Comparison of ENCODE assay signal across 8 cellular contexts in genomic region chr6:33577106-33577535, GRCh38. TPM values are rescaled to one million over a fixed set of nuclear protein-coding genes. Genes with fewer than 3 reads are reported as not detected.
DNase-seq lines count a peak whose midpoint lies in the region; ATAC-seq, FAIRE-seq and TF ChIP-seq lines count a peak whose summit lies in the region.

No MANE protein-coding gene starts in this region.

- H3K4me3 ChIP-seq in keratinocyte (ENCODE audit: control insufficient read depth in 2 of 3, extremely low read depth in 1 of 3, insufficient read depth in 2 of 3, low read depth in 1 of 3, low read length in 3 of 3) (peak overlapping the region; percentile 81 to 92 (median 90)), upper lobe of right lung (no peak overlapping the region)

- peak; percentile 75 for DNase-seq in Right ventricle myocardium inferior (ENCODE audit: missing footprints)
- no peak for DNase-seq in cardiac septum (ENCODE audit: low spot score)
- peak; percentile 37 for DNase-seq in activated CD8-positive, alpha-beta T cell treated with anti-CD3 and anti-CD28 coated beads for 36 hours
- no peak for DNase-seq in keratinocyte (ENCODE audit: low read depth, low spot score)
- DNase-seq in upper lobe of right lung = peak; percentile 83
- no peak for DNase-seq in erythroblast (lab: John Stamatoyannopoulos, UW)
- no peak for DNase-seq in GM10248 (ENCODE audit: extremely low spot score)

- peaks cover 24% of the 10 kb centered on the region for H3K4me1 ChIP-seq in keratinocyte (ENCODE audit: control insufficient read depth, extremely low read depth, insufficient read depth, low read length)
- peaks cover 13% of the 10 kb centered on the region for H3K4me1 ChIP-seq in upper lobe of right lung

- H3K9me1 ChIP-seq in keratinocyte (ENCODE audit: control insufficient read depth, extremely low read depth, insufficient read depth, low read length) = no peaks in the 10 kb centered on the region

- H3K9me3 ChIP-seq in keratinocyte (ENCODE audit: control insufficient read depth, low read depth, low read length) (no peaks in the 10 kb centered on the region), upper lobe of right lung (no peaks in the 10 kb centered on the region)

- H3K9ac ChIP-seq in keratinocyte (ENCODE audit: control insufficient read depth, extremely low read depth, insufficient read depth, low read length) = peak overlapping the region; percentile 77

- H3K36me3 ChIP-seq in keratinocyte (ENCODE audit: control insufficient read depth in 2 of 2, extremely low read depth in 1 of 2, insufficient read depth in 2 of 2, low read length in 2 of 2) (peaks cover 31 to 42% of the 10 kb centered on the region in 2 experiments), upper lobe of right lung (peaks cover 41% of the 10 kb centered on the region)

- dilution Hi-C loops in keratinocyte (cut with MboI; ENCODE audit: extremely low pct_ligation_motif_present, low sequenced_read_pairs) = no loop called here

- H3K27ac ChIP-seq in keratinocyte (ENCODE audit: control insufficient read depth, insufficient read depth, low read length) (peak overlapping the region; percentile 87), upper lobe of right lung (peak overlapping the region; percentile 68)

- intact Hi-C loops in Right ventricle myocardium inferior (cut with DNase I) = loop anchor here (10.0 kb wide), 1 partner anchor 152 kb away; the partner anchor contains the start of gene SYNGAP1
- intact Hi-C loops in cardiac septum (cut with DNase I) = loop anchor here (10.0 kb wide), 1 partner anchor 122 kb away; the partner anchor contains the start of gene ZBTB9
- intact Hi-C loops in activated CD8-positive, alpha-beta T cell treated with anti-CD3 and anti-CD28 coated beads for 36 hours (cut with micrococcal nuclease) = loop anchor here (10.0 kb wide), 2 partner anchors 122 to 152 kb away; partner anchors contain the start of genes SYNGAP1 and ZBTB9
- intact Hi-C loops in upper lobe of right lung (cut with DNase I) = no loop called here

- H3K27me3 ChIP-seq in keratinocyte (ENCODE audit: control insufficient read depth, extremely low read depth, insufficient read depth, low read length) = no peaks in the 10 kb centered on the region
- no peaks in the 10 kb centered on the region for H3K27me3 ChIP-seq in upper lobe of right lung

- TF ChIP-seq POLR2A in erythroblast (IDR thresholded peaks at IDR 0.05; ENCODE audit: low read length) = no peak

- CTCF ChIA-PET in activated CD8-positive, alpha-beta T cell treated with anti-CD3 and anti-CD28 coated beads for 36 hours (lab: Charles Lee) = no interaction called here
- CTCF ChIA-PET in GM10248 (lab: Yijun Ruan, JAX) = interaction anchor here (0.6 to 1.3 kb wide), 2 partner anchors 8 to 158 kb away, joined by 3 to 4 read pairs; partner anchors contain the start of gene SYNGAP1

- H3K4me1 Mint-ChIP-seq in activated CD8-positive, alpha-beta T cell treated with anti-CD3 and anti-CD28 coated beads for 36 hours (ENCODE audit: low read depth) = peaks cover 25% of the 10 kb centered on the region

- peak overlapping the region; percentile 83 for H3K4me3 Mint-ChIP-seq in activated CD8-positive, alpha-beta T cell treated with anti-CD3 and anti-CD28 coated beads for 36 hours

- POLR2A ChIA-PET in activated CD8-positive, alpha-beta T cell treated with anti-CD3 and anti-CD28 coated beads for 36 hours (lab: Charles Lee) = interaction anchor here (0.6 kb wide), 1 partner anchor 124 kb away, joined by 3 read pairs; no protein-coding TSS in a partner anchor
- POLR2A ChIA-PET in GM10248 (lab: Yijun Ruan, JAX) = interaction anchor here (0.7 kb wide), 1 partner anchor 57 kb away, joined by 3 read pairs; no protein-coding TSS in a partner anchor

- peak overlapping the region; percentile 47 for H2AFZ ChIP-seq in keratinocyte (ENCODE audit: control insufficient read depth, low read length)

- no peaks in the 10 kb centered on the region for H3K9me3 Mint-ChIP-seq in activated CD8-positive, alpha-beta T cell treated with anti-CD3 and anti-CD28 coated beads for 36 hours

- no peaks in the 10 kb centered on the region for H4K20me1 ChIP-seq in keratinocyte (ENCODE audit: control insufficient read depth, extremely low read depth, insufficient read depth, low read length)

- peaks cover 36% of the 10 kb centered on the region for H3K36me3 Mint-ChIP-seq in activated CD8-positive, alpha-beta T cell treated with anti-CD3 and anti-CD28 coated beads for 36 hours (ENCODE audit: low read depth)

- H3K27ac Mint-ChIP-seq in activated CD8-positive, alpha-beta T cell treated with anti-CD3 and anti-CD28 coated beads for 36 hours = peak overlapping the region; percentile 92

- peak overlapping the region; percentile 92 for H3K4me2 ChIP-seq in keratinocyte (ENCODE audit: control insufficient read depth, extremely low read depth, insufficient read depth, low read depth, low read length)

- peaks cover 51% of the 10 kb centered on the region for H3K79me2 ChIP-seq in keratinocyte (ENCODE audit: control insufficient read depth, insufficient read depth, low read length)

- no peak for TF ChIP-seq CTCF in activated CD8-positive, alpha-beta T cell treated with anti-CD3 and anti-CD28 coated beads for 36 hours (IDR thresholded peaks at IDR 0.05)
- TF ChIP-seq CTCF in keratinocyte (optimal IDR thresholded peaks at IDR 0.05 in 1 of 3, IDR thresholded peaks at IDR 0.05 in 1 of 3, conservative IDR thresholded peaks at IDR 0.05 in 1 of 3; ENCODE audit: extremely low read depth in 1 of 3, insufficient read depth in 2 of 3, low read length in 3 of 3) (no peak), upper lobe of right lung (IDR thresholded peaks at IDR 0.05) (no peak), GM10248 (IDR thresholded peaks at IDR 0.05; ENCODE audit: control extremely low read depth, extremely low read depth, low read depth, missing control alignments) (no peak)

- peak; percentile 84 for FAIRE-seq in keratinocyte (lab: Jason Lieb, UNC)

- H3K27me3 Mint-ChIP-seq in activated CD8-positive, alpha-beta T cell treated with anti-CD3 and anti-CD28 coated beads for 36 hours = no peaks in the 10 kb centered on the region

- ATAC-seq in Right ventricle myocardium inferior = no peak
- ATAC-seq in activated CD8-positive, alpha-beta T cell treated with anti-CD3 and anti-CD28 coated beads for 36 hours = no peak
- peak; percentile 66 for ATAC-seq in upper lobe of right lung
- no peak for ATAC-seq in GM21367 (IDR thresholded peaks at IDR 0.05; ENCODE audit: unreplicated experiment)

RNA-seq across cellular contexts. Expression of gene BAK1, which starts 3.0 kb away (rescaled TPM):
- total RNA-seq in Right ventricle myocardium inferior (25.4 TPM), cardiac septum (18.8 TPM), upper lobe of right lung (19.1 TPM)
- 10 to 100 TPM; 33.8 to 34.3 TPM for total RNA-seq in activated CD8-positive, alpha-beta T cell treated with anti-CD3 and anti-CD28 coated beads for 36 hours
- 61.1 to 93.0 TPM (median 71.1 TPM) in 3 replicates for polyA plus RNA-seq in keratinocyte
- polyA plus RNA-seq in keratinocyte (2011; ENCODE audit: low read depth) = 5.8 TPM
- 62.2 and 89.3 TPM in 2 replicates for polyA plus RNA-seq in keratinocyte (2011; cell fraction: cytosol; rRNA removed)
- 43.7 and 54.2 TPM in 2 replicates for polyA plus RNA-seq in keratinocyte (2011; cell fraction: nucleus; rRNA removed)
- polyA plus RNA-seq in keratinocyte (2012; ENCODE audit: low replicate concordance) = 37.3 and 78.3 TPM in 2 replicates
- 77.2 to 120 TPM (median 120 TPM) in 3 replicates for polyA minus RNA-seq in keratinocyte
- polyA minus RNA-seq in keratinocyte (2011; cell fraction: cytosol; rRNA and poly(A)+ RNA removed) = 138 TPM
- polyA minus RNA-seq in keratinocyte (2011; cell fraction: nucleus; rRNA and poly(A)+ RNA removed) = 39.0 and 43.5 TPM in 2 replicates

RNA-seq across cellular contexts. Expression of gene ITPR3, which starts 44.0 kb away (rescaled TPM):
- 8.0 TPM for total RNA-seq in Right ventricle myocardium inferior
- total RNA-seq in cardiac septum = 6.9 TPM
- total RNA-seq in activated CD8-positive, alpha-beta T cell treated with anti-CD3 and anti-CD28 coated beads for 36 hours = 10 to 100 TPM; 36.6 to 38.0 TPM
- polyA plus RNA-seq in keratinocyte = 43.3 to 78.0 TPM (median 45.0 TPM) in 3 replicates
- polyA plus RNA-seq in keratinocyte (2011; ENCODE audit: low read depth) = 43.1 TPM
- polyA plus RNA-seq in keratinocyte (2011; cell fraction: cytosol; rRNA removed) = 39.3 and 57.7 TPM in 2 replicates
- polyA plus RNA-seq in keratinocyte (2011; cell fraction: nucleus; rRNA removed) = 283 and 333 TPM in 2 replicates
- polyA plus RNA-seq in keratinocyte (2012; ENCODE audit: low replicate concordance) = 49.7 and 77.8 TPM in 2 replicates
- 101 to 338 TPM (median 132 TPM) in 3 replicates for polyA minus RNA-seq in keratinocyte
- 94.4 TPM for polyA minus RNA-seq in keratinocyte (2011; cell fraction: cytosol; rRNA and poly(A)+ RNA removed)
- polyA minus RNA-seq in keratinocyte (2011; cell fraction: nucleus; rRNA and poly(A)+ RNA removed) = 224 and 276 TPM in 2 replicates
- total RNA-seq in upper lobe of right lung = 111 TPM

Comparison
In these comparisons a context has a peak if more than half of its experiments do, and no peak if none do; other contexts are left out.
1. DNase-seq: peak in Right ventricle myocardium inferior (single experiment), activated CD8-positive, alpha-beta T cell treated with anti-CD3 and anti-CD28 coated beads for 36 hours (single experiment) and upper lobe of right lung (single experiment); none in cardiac septum (single experiment), keratinocyte (single experiment), erythroblast (0 of 2) and GM10248 (single experiment).